ENCODE assay signal across 24 cellular contexts in genomic region chr20:3227936-3228749, GRCh38. TPM values are rescaled to one million over a fixed set of nuclear protein-coding genes. Genes with fewer than 3 reads are reported as not detected.
A peak's percentile ranks its signal among the peaks of the same experiment; 100 is the strongest.
DNase-seq lines count a peak whose midpoint lies in the region; ATAC-seq and TF ChIP-seq lines count a peak whose summit lies in the region.
"Had no signal": no experiment of that assay in that cellular context is flagged by ENCODE, and none has a peak within 500 bp of the region (broad histone marks: within the 10 kb centered on the region; RNA-seq: fewer than 3 reads in every experiment).

No MANE protein-coding gene starts in this region.

- no peak overlapping the region for H3K4me2 ChIP-seq in smooth muscle cell

- peaks cover 5% of the 10 kb centered on the region for H3K36me3 ChIP-seq in right atrium auricular region
- H3K36me3 ChIP-seq in smooth muscle cell (ENCODE audit: low read depth), result no peaks in the 10 kb centered on the region
- no peaks in the 10 kb centered on the region for H3K36me3 ChIP-seq in breast epithelium
- H3K36me3 ChIP-seq: MG63 had no signal

- intact Hi-C loops in Right ventricle myocardium inferior (cut with DNase I) (loop anchor here (10.0 kb wide), 1 partner anchor 47 kb away; no protein-coding TSS in a partner anchor), breast epithelium (cut with DNase I; ENCODE audit: low total_unique reads) (no loop called here)

- no peak for TF ChIP-seq CTCF in right atrium auricular region (IDR thresholded peaks at IDR 0.05)
- TF ChIP-seq CTCF in RWPE1 (conservative IDR thresholded peaks at IDR 0.05; ENCODE audit: low read depth), result no peak
- TF ChIP-seq CTCF in smooth muscle cell (IDR thresholded peaks at IDR 0.05; ENCODE audit: borderline replicate concordance, insufficient read depth, poor library complexity, severe bottlenecking), result no peak
- TF ChIP-seq CTCF in breast epithelium (IDR thresholded peaks at IDR 0.05), result no peak

- no peak for ATAC-seq in Right ventricle myocardium inferior
- no peak for ATAC-seq in stimulated activated naive B cell treated with anti-CD40 and anti-IgM and Interleukin-4, amounts not matched to agents 10 μg/mL and 1 μg/mL and 100 μg/mL, for 72 hours (replicated peaks)
- ATAC-seq: HCT116 had no signal

- POLR2A ChIA-PET in RWPE1 (lab: Yijun Ruan, JAX; ENCODE audit: low non-redundant PET), result no interaction called here

- WGBS in smooth muscle cell (ENCODE audit: low lambda C conversion rate), result 90% methylated on average over 39 of the region's 42 CpGs

- H3K4me1 ChIP-seq in right atrium auricular region, result no peaks in the 10 kb centered on the region
- H3K4me1 ChIP-seq in smooth muscle cell (ENCODE audit: low read depth), result no peaks in the 10 kb centered on the region
- no peaks in the 10 kb centered on the region for H3K4me1 ChIP-seq in breast epithelium

- H3K9me3 ChIP-seq in right atrium auricular region, result no peaks in the 10 kb centered on the region
- no peaks in the 10 kb centered on the region for H3K9me3 ChIP-seq in smooth muscle cell (replicated peaks; ENCODE audit: low read depth)
- H3K9me3 ChIP-seq in breast epithelium, result no peaks in the 10 kb centered on the region
- H3K9me3 ChIP-seq: BLaER1 treated with 17β-estradiol and CSF1 and Interleukin-3, amounts not matched to agents 10 nM and 100 nM; MG63 had no signal

- TF ChIP-seq POLR2A in breast epithelium (IDR thresholded peaks at IDR 0.05), result no peak

- H3K27me3 ChIP-seq in right atrium auricular region (no peaks in the 10 kb centered on the region), smooth muscle cell (ENCODE audit: low read depth) (no peaks in the 10 kb centered on the region), breast epithelium (no peaks in the 10 kb centered on the region)
- H3K27me3 ChIP-seq: BLaER1 treated with 17β-estradiol and CSF1 and Interleukin-3, amounts not matched to agents 10 nM and 100 nM; MG63 had no signal

- no peak overlapping the region for H3K4me3 ChIP-seq in right atrium auricular region
- no peak overlapping the region for H3K4me3 ChIP-seq in smooth muscle cell
- no peak overlapping the region for H3K4me3 ChIP-seq in breast epithelium
- H3K4me3 ChIP-seq: BLaER1 treated with 17β-estradiol and CSF1 and Interleukin-3, amounts not matched to agents 10 nM and 100 nM; GM23248; MG63; SK-N-MC had no signal

- peak overlapping the region; percentile 25 for H3K27ac Mint-ChIP-seq in stimulated activated naive B cell treated with anti-CD40 and anti-IgM and Interleukin-4, amounts not matched to agents 10 μg/mL and 1 μg/mL and 100 μg/mL, for 72 hours

- peaks cover 9 to 25% of the 10 kb centered on the region in 2 donors for H3K36me3 Mint-ChIP-seq in stimulated activated naive B cell treated with anti-CD40 and anti-IgM and Interleukin-4, amounts not matched to agents 10 μg/mL and 1 μg/mL and 100 μg/mL, for 72 hours
- H3K36me3 Mint-ChIP-seq: CD4-positive, alpha-beta memory T cell had no signal

- no peaks in the 10 kb centered on the region for H3K9me3 Mint-ChIP-seq in stimulated activated naive B cell treated with anti-CD40 and anti-IgM and Interleukin-4, amounts not matched to agents 10 μg/mL and 1 μg/mL and 100 μg/mL, for 72 hours
- H3K9me3 Mint-ChIP-seq: CD4-positive, alpha-beta memory T cell had no signal

- H3K27ac ChIP-seq in right atrium auricular region, result no peak overlapping the region
- H3K27ac ChIP-seq in RWPE1, result peak overlapping the region; percentile 76
- no peak overlapping the region for H3K27ac ChIP-seq in smooth muscle cell (ENCODE audit: low read depth)
- no peak overlapping the region for H3K27ac ChIP-seq in breast epithelium
- H3K27ac ChIP-seq: BLaER1 treated with 17β-estradiol and CSF1 and Interleukin-3, amounts not matched to agents 10 nM and 100 nM; GM23248; SK-N-MC had no signal

- H3F3A ChIP-seq in smooth muscle cell (ENCODE audit: low read depth), result no peaks in the 10 kb centered on the region

- H3K9ac ChIP-seq in smooth muscle cell (ENCODE audit: low read depth), result no peak overlapping the region
- H3K9ac ChIP-seq: BLaER1 treated with 17β-estradiol and CSF1 and Interleukin-3, amounts not matched to agents 10 nM and 100 nM; GM23248 had no signal

- H3K4me1 Mint-ChIP-seq in stimulated activated naive B cell treated with anti-CD40 and anti-IgM and Interleukin-4, amounts not matched to agents 10 μg/mL and 1 μg/mL and 100 μg/mL, for 72 hours, result peaks cover 7 to 17% of the 10 kb centered on the region in 2 donors

- H3K4me3 Mint-ChIP-seq in stimulated activated naive B cell treated with anti-CD40 and anti-IgM and Interleukin-4, amounts not matched to agents 10 μg/mL and 1 μg/mL and 100 μg/mL, for 72 hours, result no peak overlapping the region
- H3K4me3 Mint-ChIP-seq: CD4-positive, alpha-beta memory T cell had no signal

- H3K79me2 ChIP-seq in smooth muscle cell (ENCODE audit: low read depth), result no peaks in the 10 kb centered on the region

- DNase-seq in Right ventricle myocardium inferior (ENCODE audit: missing footprints) (peak; percentile 67), right atrium auricular region (ENCODE audit: low spot score) (no peak), RWPE1 (ENCODE audit: low spot score) (no peak), iPS-NIHi7 (ENCODE audit: extremely low spot score) (peak; percentile 66), smooth muscle cell (lab: John Stamatoyannopoulos, UW; ENCODE audit: unreplicated experiment) (no peak), breast epithelium (ENCODE audit: low spot score in 2 of 2) (no peak), NCI-H1092 (lab: John Stamatoyannopoulos, UW) (no peak)
- no peak for DNase-seq in stimulated activated naive B cell treated with anti-CD40 and anti-IgM and Interleukin-4, amounts not matched to agents 10 μg/mL and 1 μg/mL and 100 μg/mL, for 72 hours
- DNase-seq: 8988T; CD4-positive, alpha-beta memory T cell; DND-41; GM23248; Kasumi-1; MG63; NCI-H1417 treated with DMSO at 0.1 percent for 48 hours; NCI-H187 treated with DMSO at 0.1 percent for 48 hours; NCI-H2107; NCI-H446 treated with DMSO at 0.1 percent for 48 hours; NCI-H526 treated with DMSO at 0.1 percent for 48 hours; SHP77 treated with DMSO at 0.1 percent for 48 hours; SW 1271 had no signal

- H2AFZ ChIP-seq in smooth muscle cell (ENCODE audit: low read depth), result no peak overlapping the region
- H2AFZ ChIP-seq: GM23248 had no signal

- CTCF ChIA-PET in RWPE1 (lab: Yijun Ruan, JAX), result no interaction called here

- H4K20me1 ChIP-seq in smooth muscle cell (ENCODE audit: low read depth), result no peaks in the 10 kb centered on the region

- H3K27me3 Mint-ChIP-seq in stimulated activated naive B cell treated with anti-CD40 and anti-IgM and Interleukin-4, amounts not matched to agents 10 μg/mL and 1 μg/mL and 100 μg/mL, for 72 hours, result no peaks in the 10 kb centered on the region
- H3K27me3 Mint-ChIP-seq: CD4-positive, alpha-beta memory T cell had no signal

RNA-seq across cellular contexts. Expression of gene SLC4A11, which starts 10.8 kb away (rescaled TPM):
- total RNA-seq in Right ventricle myocardium inferior (0.14 TPM), right atrium auricular region (under 1 TPM in 1 of 2 donors, not detected in 1; 0.16 TPM), smooth muscle cell (0.27 and 0.45 TPM in 2 replicates), breast epithelium (1 to 10 TPM in 2 of 3 donors, under 1 TPM in 1; 0.48 to 4.9 (median 3.1) TPM)
- 1.5 and 3.4 TPM in 2 replicates for polyA plus RNA-seq in smooth muscle cell

RNA-seq across cellular contexts. Expression of gene ITPA, which starts 18.8 kb away (rescaled TPM):
- total RNA-seq in Right ventricle myocardium inferior, result 21.4 TPM
- total RNA-seq in right atrium auricular region, result 10 to 100 TPM; 17.4 to 21.4 TPM
- total RNA-seq in smooth muscle cell, result 18.9 and 20.4 TPM in 2 replicates
- polyA plus RNA-seq in smooth muscle cell, result 51.6 and 55.8 TPM in 2 replicates
- total RNA-seq in breast epithelium, result 10 to 100 TPM; 35.2 to 43.6 (median 39.1) TPM

RNA-seq across cellular contexts. Expression of gene DDRGK1, which starts 23.7 kb away (rescaled TPM):
- total RNA-seq in Right ventricle myocardium inferior, result 36.5 TPM
- total RNA-seq in right atrium auricular region, result 10 to 100 TPM; 43.8 to 48.0 TPM
- total RNA-seq in smooth muscle cell, result 20.4 and 55.4 TPM in 2 replicates
- 48.0 and 66.6 TPM in 2 replicates for polyA plus RNA-seq in smooth muscle cell
- total RNA-seq in breast epithelium, result 10 to 100 TPM; 87.1 to 91.8 (median 89.8) TPM

RNA-seq across cellular contexts. Expression of gene LZTS3, which starts 54.8 kb away (rescaled TPM):
- total RNA-seq in Right ventricle myocardium inferior (19.6 TPM), right atrium auricular region (10 to 100 TPM; 18.9 to 25.9 TPM), smooth muscle cell (3.6 and 6.9 TPM in 2 replicates), breast epithelium (10 to 100 TPM in 2 of 3 donors, 1 to 10 TPM in 1; 9.3 to 12.1 (median 11.3) TPM)
- polyA plus RNA-seq in smooth muscle cell, result 6.1 and 9.0 TPM in 2 replicates

Comparison
In these comparisons a context has a peak if more than half of its experiments do, and no peak if none do; other contexts are left out.
1. DNase-seq: peak in Right ventricle myocardium inferior (single experiment) and iPS-NIHi7 (single experiment); none in right atrium auricular region (single experiment), RWPE1 (single experiment), stimulated activated naive B cell treated with anti-CD40 and anti-IgM and Interleukin-4, amounts not matched to agents 10 μg/mL and 1 μg/mL and 100 μg/mL, for 72 hours (single experiment), smooth muscle cell (single experiment), breast epithelium (0 of 2) and NCI-H1092 (single experiment).